18 cellular contexts compared by ENCODE assay signal in genomic region chr19:5663904-5664303, GRCh38. TPM values are rescaled to one million over a fixed set of nuclear protein-coding genes. Genes with fewer than 3 reads are reported as not detected.
DNase-seq lines count a peak whose midpoint lies in the region; ATAC-seq and TF ChIP-seq lines count a peak whose summit lies in the region.
"Had no signal": no experiment of that assay in that cellular context is flagged by ENCODE, and none has a peak within 500 bp of the region (broad histone marks: within the 10 kb centered on the region; RNA-seq: fewer than 3 reads in every experiment).

No MANE protein-coding gene starts in this region.

- TF ChIP-seq CTCF in natural killer cell (IDR thresholded peaks at IDR 0.05) (no peak), adrenal gland (IDR thresholded peaks at IDR 0.05) (no peak), lower lobe of right lung (IDR thresholded peaks at IDR 0.05) (no peak)

- H3K4me3 ChIP-seq in adrenal gland (no peak overlapping the region), lower lobe of right lung (no peak overlapping the region), skeletal muscle tissue (ENCODE audit: low read length in 3 of 3) (no peak overlapping the region)
- H3K4me3 ChIP-seq: BLaER1 treated with 17β-estradiol and CSF1 and Interleukin-3, amounts not matched to agents 10 nM and 100 nM had no signal

- H3K9ac ChIP-seq in skeletal muscle tissue (ENCODE audit: low read depth in 1 of 3, low read length in 3 of 3), result no peak overlapping the region
- H3K9ac ChIP-seq: BLaER1 treated with 17β-estradiol and CSF1 and Interleukin-3, amounts not matched to agents 10 nM and 100 nM had no signal

- peaks cover 5% of the 10 kb centered on the region for H3K36me3 Mint-ChIP-seq in natural killer cell treated with Interleukin-12 subunit alpha and Interleukin-12 subunit beta and Interleukin-15 and Interleukin-18, amount 100 ng/mL, for 72 hours
- peaks cover 10% of the 10 kb centered on the region for H3K36me3 Mint-ChIP-seq in natural killer cell

- WGBS in adrenal gland, 4 donors, result 88 to 91% (median 89%) methylated on average over 7 to 17 of the region's 17 CpGs

- no peaks in the 10 kb centered on the region for H3K9me3 Mint-ChIP-seq in natural killer cell treated with Interleukin-12 subunit alpha and Interleukin-12 subunit beta and Interleukin-15 and Interleukin-18, amount 100 ng/mL, for 72 hours
- no peaks in the 10 kb centered on the region for H3K9me3 Mint-ChIP-seq in natural killer cell
- H3K9me3 Mint-ChIP-seq: CD4-positive, CD25-positive, alpha-beta regulatory T cell; CD8-positive, alpha-beta memory T cell; H9 had no signal

- peak; percentile 51 for DNase-seq in natural killer cell treated with Interleukin-12 subunit alpha and Interleukin-12 subunit beta and Interleukin-15 and Interleukin-18, amount 100 ng/mL, for 72 hours (ENCODE audit: low spot score)
- DNase-seq in natural killer cell (no peak), adrenal gland (no peak), lower lobe of right lung (peak; percentile 35), NCI-H345 treated with DMSO at 0.1 percent for 48 hours (lab: John Stamatoyannopoulos, UW; ENCODE audit: unreplicated experiment) (no peak), NCI-H146 treated with DMSO at 0.1 percent for 48 hours (lab: John Stamatoyannopoulos, UW; ENCODE audit: unreplicated experiment) (no peak), NCI-H2171 (lab: John Stamatoyannopoulos, UW) (no peak)
- DNase-seq: CD4-positive, CD25-positive, alpha-beta regulatory T cell; CD8-positive, alpha-beta memory T cell; COR-L47; DMS 273 treated with DMSO at 0.1 percent for 48 hours; DMS53; DND-41; EL; H9 had no signal

- H3K27me3 ChIP-seq in adrenal gland (no peaks in the 10 kb centered on the region), lower lobe of right lung (ENCODE audit: low read depth) (no peaks in the 10 kb centered on the region), skeletal muscle tissue (ENCODE audit: control insufficient read depth in 3 of 3, insufficient read depth in 3 of 3, low read length in 3 of 3) (no peaks in the 10 kb centered on the region)
- H3K27me3 ChIP-seq: BLaER1 treated with 17β-estradiol and CSF1 and Interleukin-3, amounts not matched to agents 10 nM and 100 nM had no signal

- no peaks in the 10 kb centered on the region for H3K9me3 ChIP-seq in adrenal gland (replicated peaks in 1 of 3)
- H3K9me3 ChIP-seq in lower lobe of right lung, result no peaks in the 10 kb centered on the region
- H3K9me3 ChIP-seq in skeletal muscle tissue (ENCODE audit: control insufficient read depth in 3 of 3, low read length in 3 of 3), result no peaks in the 10 kb centered on the region
- H3K9me3 ChIP-seq: BLaER1 treated with 17β-estradiol and CSF1 and Interleukin-3, amounts not matched to agents 10 nM and 100 nM had no signal

- no peak for TF ChIP-seq POLR2A in adrenal gland (IDR thresholded peaks at IDR 0.05)

- no peaks in the 10 kb centered on the region for H3K27me3 Mint-ChIP-seq in natural killer cell treated with Interleukin-12 subunit alpha and Interleukin-12 subunit beta and Interleukin-15 and Interleukin-18, amount 100 ng/mL, for 72 hours
- no peaks in the 10 kb centered on the region for H3K27me3 Mint-ChIP-seq in natural killer cell (ENCODE audit: low read depth in 2 of 2)
- H3K27me3 Mint-ChIP-seq: B cell; CD4-positive, CD25-positive, alpha-beta regulatory T cell had no signal

- H3K27ac Mint-ChIP-seq in natural killer cell treated with Interleukin-12 subunit alpha and Interleukin-12 subunit beta and Interleukin-15 and Interleukin-18, amount 100 ng/mL, for 72 hours, result no peak overlapping the region
- H3K27ac Mint-ChIP-seq in natural killer cell, result no peak overlapping the region
- H3K27ac Mint-ChIP-seq: B cell; CD4-positive, CD25-positive, alpha-beta regulatory T cell had no signal

- intact Hi-C loops in natural killer cell (cut with micrococcal nuclease) (no loop called here), adrenal gland (cut with DNase I) (loop anchor here in 1 of 2 donors (10.0 kb wide), 1 partner anchor 49 kb away; no protein-coding TSS in a partner anchor), lower lobe of right lung (cut with DNase I) (no loop called here)

- peaks cover 0 to 100% of the 10 kb centered on the region in 2 donors for H3K36me3 ChIP-seq in adrenal gland (replicated peaks in 1 of 2)
- H3K36me3 ChIP-seq in lower lobe of right lung, result peaks cover 100% of the 10 kb centered on the region
- peaks cover 71 to 79% (median 73%) of the 10 kb centered on the region in 3 donors for H3K36me3 ChIP-seq in skeletal muscle tissue (ENCODE audit: control insufficient read depth in 3 of 3, insufficient read depth in 3 of 3, low read length in 3 of 3)

- H3K4me1 ChIP-seq in adrenal gland (replicated peaks in 1 of 2) (peaks cover 0 to 9% of the 10 kb centered on the region in 2 donors), lower lobe of right lung (no peaks in the 10 kb centered on the region), skeletal muscle tissue (ENCODE audit: control insufficient read depth in 3 of 3, insufficient read depth in 3 of 3, low read length in 3 of 3) (peaks cover 11 to 12% (median 12%) of the 10 kb centered on the region in 3 donors)
- H3K4me1 ChIP-seq: BLaER1 treated with 17β-estradiol and CSF1 and Interleukin-3, amounts not matched to agents 10 nM and 100 nM had no signal

- H3K4me3 Mint-ChIP-seq in natural killer cell treated with Interleukin-12 subunit alpha and Interleukin-12 subunit beta and Interleukin-15 and Interleukin-18, amount 100 ng/mL, for 72 hours, result no peak overlapping the region
- no peak overlapping the region for H3K4me3 Mint-ChIP-seq in natural killer cell
- H3K4me3 Mint-ChIP-seq: B cell; CD4-positive, CD25-positive, alpha-beta regulatory T cell; CD8-positive, alpha-beta memory T cell; H9 had no signal

- peaks cover 0 to 6% of the 10 kb centered on the region in 2 donors for H3K4me1 Mint-ChIP-seq in natural killer cell treated with Interleukin-12 subunit alpha and Interleukin-12 subunit beta and Interleukin-15 and Interleukin-18, amount 100 ng/mL, for 72 hours (ENCODE audit: low read depth in 2 of 2)
- H3K4me1 Mint-ChIP-seq in natural killer cell, result no peaks in the 10 kb centered on the region
- H3K4me1 Mint-ChIP-seq: B cell; CD4-positive, CD25-positive, alpha-beta regulatory T cell; CD8-positive, alpha-beta memory T cell had no signal

- no peak for ATAC-seq in natural killer cell treated with Interleukin-12 subunit alpha and Interleukin-12 subunit beta and Interleukin-15 and Interleukin-18, amount 100 ng/mL, for 72 hours
- ATAC-seq in natural killer cell, result no peak
- ATAC-seq in lower lobe of right lung, result no peak

- H3K27ac ChIP-seq in adrenal gland, result peak overlapping the region in 3 of 5 donors; percentile 1 to 69 (median 56)
- no peak overlapping the region for H3K27ac ChIP-seq in lower lobe of right lung
- H3K27ac ChIP-seq in skeletal muscle tissue (ENCODE audit: low read depth, low read length), result peak overlapping the region; percentile 86
- H3K27ac ChIP-seq: BLaER1 treated with 17β-estradiol and CSF1 and Interleukin-3, amounts not matched to agents 10 nM and 100 nM had no signal

RNA-seq across cellular contexts. Expression of gene MICOS13, which starts 16.4 kb away (rescaled TPM):
- 10 to 100 TPM; 40.7 to 41.4 TPM for total RNA-seq in natural killer cell treated with Interleukin-12 subunit alpha and Interleukin-12 subunit beta and Interleukin-15 and Interleukin-18, amount 100 ng/mL, for 72 hours
- 10 to 100 TPM; 17.7 to 27.7 (median 25.1) TPM for total RNA-seq in natural killer cell
- 10 to 100 TPM; 40.2 to 92.8 (median 57.9) TPM for total RNA-seq in adrenal gland
- polyA plus RNA-seq in adrenal gland, result 100 to 1,000 TPM in 2 of 3 donors, 10 to 100 TPM in 1; 23.4 to 211 (median 162) TPM
- 42.7 TPM for total RNA-seq in lower lobe of right lung
- total RNA-seq in skeletal muscle tissue, result 43.3 TPM

RNA-seq across cellular contexts. Expression of gene HSD11B1L, which starts 16.9 kb away (rescaled TPM):
- 1 to 10 TPM; 1.8 to 3.6 TPM for total RNA-seq in natural killer cell treated with Interleukin-12 subunit alpha and Interleukin-12 subunit beta and Interleukin-15 and Interleukin-18, amount 100 ng/mL, for 72 hours
- total RNA-seq in natural killer cell (1 to 10 TPM; 1.1 to 3.7 (median 3.0) TPM), adrenal gland (10 to 100 TPM in 7 of 8 donors, 1 to 10 TPM in 1; 6.3 to 40.5 (median 13.9) TPM), lower lobe of right lung (8.6 TPM), skeletal muscle tissue (4.7 TPM)
- 10 to 100 TPM in 2 of 3 donors, 1 to 10 TPM in 1; 3.4 to 33.9 (median 23.7) TPM for polyA plus RNA-seq in adrenal gland

RNA-seq across cellular contexts. Expression of gene RPL36, which starts 26.2 kb away (rescaled TPM):
- 100 to 1,000 TPM; 645 to 764 TPM for total RNA-seq in natural killer cell treated with Interleukin-12 subunit alpha and Interleukin-12 subunit beta and Interleukin-15 and Interleukin-18, amount 100 ng/mL, for 72 hours
- total RNA-seq in natural killer cell (100 to 1,000 TPM; 363 to 505 (median 459) TPM), adrenal gland (1,000 to 10,000 TPM in 6 of 8 donors, 100 to 1,000 TPM in 2; 692 to 1,781 (median 1,178) TPM), lower lobe of right lung (566 TPM), skeletal muscle tissue (634 TPM)
- 1,000 to 10,000 TPM in 2 of 3 donors, 100 to 1,000 TPM in 1; 615 to 3,360 (median 2,171) TPM for polyA plus RNA-seq in adrenal gland

RNA-seq across cellular contexts. Expression of gene SAFB, which starts 41.0 kb away (rescaled TPM):
- total RNA-seq in natural killer cell treated with Interleukin-12 subunit alpha and Interleukin-12 subunit beta and Interleukin-15 and Interleukin-18, amount 100 ng/mL, for 72 hours, result 100 to 1,000 TPM; 126 to 190 TPM
- total RNA-seq in natural killer cell (100 to 1,000 TPM; 195 to 229 (median 207) TPM), adrenal gland (100 to 1,000 TPM in 1 of 8 donors, 10 to 100 TPM in 7; 38.8 to 111 (median 55.5) TPM), lower lobe of right lung (87.1 TPM), skeletal muscle tissue (61.1 TPM)
- polyA plus RNA-seq in adrenal gland, result 100 to 1,000 TPM in 2 of 3 donors, 10 to 100 TPM in 1; 46.4 to 125 (median 111) TPM

RNA-seq across cellular contexts. Expression of gene SAFB2, which starts 41.3 kb away (rescaled TPM):
- 100 to 1,000 TPM; 116 to 204 TPM for total RNA-seq in natural killer cell treated with Interleukin-12 subunit alpha and Interleukin-12 subunit beta and Interleukin-15 and Interleukin-18, amount 100 ng/mL, for 72 hours
- total RNA-seq in natural killer cell (100 to 1,000 TPM; 232 to 264 (median 258) TPM), adrenal gland (100 to 1,000 TPM in 2 of 8 donors, 10 to 100 TPM in 6; 27.1 to 157 (median 62.4) TPM), lower lobe of right lung (81.8 TPM), skeletal muscle tissue (23.5 TPM)
- polyA plus RNA-seq in adrenal gland, result 100 to 1,000 TPM in 2 of 3 donors, 10 to 100 TPM in 1; 66.9 to 254 (median 165) TPM

Comparison
In these comparisons a context has a peak if more than half of its experiments do, and no peak if none do; other contexts are left out.
1. DNase-seq: peak in natural killer cell treated with Interleukin-12 subunit alpha and Interleukin-12 subunit beta and Interleukin-15 and Interleukin-18, amount 100 ng/mL, for 72 hours (single experiment) and lower lobe of right lung (single experiment); none in natural killer cell (single experiment), adrenal gland (0 of 7), NCI-H345 treated with DMSO at 0.1 percent for 48 hours (single experiment), NCI-H146 treated with DMSO at 0.1 percent for 48 hours (single experiment) and NCI-H2171 (single experiment).